Comparison of ENCODE assay signal across 15 cellular contexts in genomic region chr15:64164436-64164835, GRCh38. TPM values are rescaled to one million over a fixed set of nuclear protein-coding genes. Genes with fewer than 3 reads are reported as not detected.
DNase-seq lines count a peak whose midpoint lies in the region; ATAC-seq, FAIRE-seq and TF ChIP-seq lines count a peak whose summit lies in the region.
"Had no signal": no experiment of that assay in that cellular context is flagged by ENCODE, and none has a peak within 500 bp of the region (broad histone marks: within the 10 kb centered on the region; RNA-seq: fewer than 3 reads in every experiment).

No MANE protein-coding gene starts in this region.

- intact Hi-C loops in CD8-positive, alpha-beta T cell (cut with DNase I, micrococcal nuclease) = loop anchor here (1.0 to 10.0 kb wide), 6 partner anchors 11 to 1120 kb away; partner anchors contain the start of genes HERC1 (in 1 of the 2), PARP16 (in 1 of the 2), RPS27L (in 1 of the 2) and USP3 (in 1 of the 2)
- intact Hi-C loops in GM12878 (cut with micrococcal nuclease; ENCODE audit: unreplicated experiment) = loop anchor here (5.0 kb wide), 1 partner anchor 193 kb away; the partner anchor contains the start of gene CSNK1G1
- intact Hi-C loops in natural killer cell (cut with micrococcal nuclease) = loop anchor here (5.0 kb wide), 2 partner anchors 458 to 718 kb away; no protein-coding TSS in a partner anchor

- H3K4me1 ChIP-seq in CD8-positive, alpha-beta T cell (ENCODE audit: insufficient read depth, low read length) = peaks cover 30% of the 10 kb centered on the region
- H3K4me1 ChIP-seq in HUES48 (ENCODE audit: control insufficient read depth, insufficient read depth, low read length) (peaks cover 16% of the 10 kb centered on the region), GM12878 (ENCODE audit: control insufficient read depth, insufficient read depth, low read length) (peaks cover 22% of the 10 kb centered on the region)

- no peak overlapping the region for H3K4me3 ChIP-seq in CD8-positive, alpha-beta T cell (ENCODE audit: low read depth, low read length)
- H3K4me3 ChIP-seq in HUES48 (ENCODE audit: low read depth, low read length) (no peak overlapping the region), GM12878 (peak overlapping the region; percentile 53; the same call in 1 of the 2 replicates)

- peaks cover 10% of the 10 kb centered on the region for H3K36me3 ChIP-seq in CD8-positive, alpha-beta T cell (ENCODE audit: insufficient read depth, low read length)
- H3K36me3 ChIP-seq in HUES48 (ENCODE audit: control insufficient read depth, insufficient read depth, low read length) = peaks cover 15% of the 10 kb centered on the region
- peaks cover 5 to 8% of the 10 kb centered on the region in 2 experiments; a peak in 2 of 4 replicates for H3K36me3 ChIP-seq in GM12878 (ENCODE audit: control insufficient read depth in 2 of 2, insufficient read depth in 2 of 2, low read length in 1 of 2)

- CTCF ChIA-PET in CD8-positive, alpha-beta T cell (lab: Charles Lee) = interaction anchor here (1.4 to 1.5 kb wide), 2 partner anchors 11 to 30 kb away, joined by 4 to 6 read pairs; no protein-coding TSS in a partner anchor
- CTCF ChIA-PET in GM12878 (lab: Yijun Ruan, JAX) = interaction anchor here (0.8 to 3.6 kb wide), 6 partner anchors 11 to 564 kb away, joined by 3 to 34 read pairs (median 4); partner anchors contain the start of gene TRIP4

- H3K36me3 Mint-ChIP-seq in CD8-positive, alpha-beta T cell = peaks cover 18% of the 10 kb centered on the region
- no peaks in the 10 kb centered on the region for H3K36me3 Mint-ChIP-seq in natural killer cell

- no peaks in the 10 kb centered on the region for H3K9me3 ChIP-seq in CD8-positive, alpha-beta T cell (ENCODE audit: low read length)
- H3K9me3 ChIP-seq in HUES48 (ENCODE audit: control insufficient read depth, insufficient read depth, low read length) (no peaks in the 10 kb centered on the region), GM12878 (replicated peaks; ENCODE audit: control insufficient read depth, insufficient read depth, low read length) (no peaks in the 10 kb centered on the region)

- no peak for TF ChIP-seq POLR2A in GM12878 (IDR thresholded peaks at IDR 0.05; ENCODE audit: low read depth, low read length)

- no peaks in the 10 kb centered on the region for H4K20me1 ChIP-seq in GM12878 (ENCODE audit: control insufficient read depth, insufficient read depth)

- no peak for ATAC-seq in CD8-positive, alpha-beta T cell
- no peak for ATAC-seq in GM12878
- ATAC-seq in natural killer cell = no peak
- ATAC-seq in GM18907 (IDR thresholded peaks at IDR 0.05; ENCODE audit: unreplicated experiment) = no peak
- ATAC-seq in GM21360 (IDR thresholded peaks at IDR 0.05; ENCODE audit: unreplicated experiment) = no peak
- ATAC-seq: left colon had no signal

- WGBS in GM12878 (ENCODE audit: insufficient coverage, insufficient replicate concordance, low lambda C conversion rate, missing lambda C conversion rate) = 0% methylated on average over 4 of the region's 4 CpGs

- H2AFZ ChIP-seq in GM12878 (ENCODE audit: control insufficient read depth, low read depth, low read length) = peak overlapping the region; percentile 97; the same call in 1 of the 2 replicates

- no peaks in the 10 kb centered on the region for H3K9me3 Mint-ChIP-seq in CD8-positive, alpha-beta T cell
- no peaks in the 10 kb centered on the region for H3K9me3 Mint-ChIP-seq in natural killer cell

- TF ChIP-seq CTCF in CD8-positive, alpha-beta T cell (IDR thresholded peaks at IDR 0.05) = no peak
- TF ChIP-seq CTCF in GM12878 (IDR thresholded peaks at IDR 0.05 in 2 of 3, conservative IDR thresholded peaks at IDR 0.05 in 1 of 3; ENCODE audit: control insufficient read depth in 2 of 3, extremely low read depth in 1 of 3, insufficient read depth in 1 of 3, low read depth in 3 of 3, low read length in 3 of 3) (no peak), natural killer cell (IDR thresholded peaks at IDR 0.05) (no peak)

- no peak for FAIRE-seq in GM12878 (lab: Jason Lieb, UNC)
- FAIRE-seq: frontal cortex had no signal

- peaks cover 31% of the 10 kb centered on the region for H3K4me1 Mint-ChIP-seq in CD8-positive, alpha-beta T cell (ENCODE audit: low read depth)
- H3K4me1 Mint-ChIP-seq in natural killer cell = peaks cover 30 to 31% of the 10 kb centered on the region in 2 donors

- no peak overlapping the region for H3K27ac ChIP-seq in CD8-positive, alpha-beta T cell (ENCODE audit: low read depth, low read length)
- H3K27ac ChIP-seq in HUES48 (ENCODE audit: low read depth, low read length) (peak overlapping the region; percentile 24), GM12878 (ENCODE audit: control insufficient read depth, insufficient read depth) (peak overlapping the region; percentile 81)

- no peak for TF ChIP-seq RAD21 in GM12878 (IDR thresholded peaks at IDR 0.05; ENCODE audit: insufficient read depth, low read depth, low read length)

- BruUV-seq in GM12878 (replicated peaks; lab: Mats Ljungman, UMichigan) = no TSS peak

- H3K27ac Mint-ChIP-seq in CD8-positive, alpha-beta T cell = peak overlapping the region; percentile 87
- peak overlapping the region; percentile 92 to 95 for H3K27ac Mint-ChIP-seq in natural killer cell

- no peaks in the 10 kb centered on the region for H3K27me3 ChIP-seq in CD8-positive, alpha-beta T cell (ENCODE audit: insufficient read depth, low read length)
- no peaks in the 10 kb centered on the region for H3K27me3 ChIP-seq in HUES48 (ENCODE audit: control insufficient read depth, insufficient read depth, low read length)
- no peaks in the 10 kb centered on the region for H3K27me3 ChIP-seq in GM12878 (replicated peaks in 1 of 2; ENCODE audit: control insufficient read depth in 2 of 2, insufficient read depth in 2 of 2, low read length in 1 of 2)

- no peak for TF ChIP-seq EP300 in GM12878 (IDR thresholded peaks at IDR 0.05; ENCODE audit: borderline replicate concordance in 1 of 2, control insufficient read depth in 1 of 2, low read depth in 2 of 2, low read length in 2 of 2)

- no peak for DNase-seq in CD8-positive, alpha-beta T cell
- DNase-seq in GM12878 (ENCODE audit: low read depth, low spot score) (no peak), natural killer cell (no peak), A172 (ENCODE audit: low spot score) (no peak), hippocampal formation (lab: John Stamatoyannopoulos, UW) (no peak)
- DNase-seq: activated effector memory CD4-positive, alpha-beta T cell treated with anti-CD3 and anti-CD28 coated beads, Interleukin-2, amount 50 U/mL, for 16 hours; COR-L47; GOT3; left colon; NCI-H1048; NCI-H524 treated with DMSO at 0.1 percent for 48 hours had no signal

- peaks cover 32% of the 10 kb centered on the region for H3K79me2 ChIP-seq in GM12878 (ENCODE audit: control insufficient read depth, insufficient read depth, low read length)

- in situ Hi-C loops in GM12878 (cut with MboI) = no loop called here

- H3K4me2 ChIP-seq in GM12878 (ENCODE audit: control insufficient read depth, insufficient read depth) = peak overlapping the region; percentile 82; the same call in 1 of the 2 replicates

- SMC1A ChIA-PET in GM12878 (lab: Charles Lee; ENCODE audit: uncharacterized antibody, unreplicated experiment) = interaction anchor here (0.6 to 3.3 kb wide), 9 partner anchors 12 to 868 kb away, joined by 3 to 9 read pairs (median 3); no protein-coding TSS in a partner anchor

- RAD21 ChIA-PET in GM12878 (lab: Charles Lee; ENCODE audit: unreplicated experiment) = interaction anchor here (0.7 to 2.6 kb wide), 3 partner anchors 19 to 422 kb away, joined by 5 to 9 read pairs (median 5); partner anchors contain the start of gene CSNK1G1

- POLR2A ChIA-PET in CD8-positive, alpha-beta T cell (lab: Charles Lee) = interaction anchor here (0.6 to 3.4 kb wide), 5 partner anchors 11 to 957 kb away, joined by 3 to 25 read pairs (median 3); partner anchors contain the start of gene SNX1
- POLR2A ChIA-PET in GM12878 (lab: Charles Lee) = interaction anchor here (0.5 to 3.4 kb wide), 8 partner anchors 8 to 382 kb away, joined by 3 to 32 read pairs (median 4); partner anchors contain the start of genes CIAO2A, SNX1 and SNX22

- peak overlapping the region; percentile 47 for H3K4me3 Mint-ChIP-seq in CD8-positive, alpha-beta T cell
- peak overlapping the region; percentile 69 for H3K4me3 Mint-ChIP-seq in natural killer cell

- H3K9ac ChIP-seq in HUES48 (ENCODE audit: low read depth, low read length) (no peak overlapping the region), GM12878 (ENCODE audit: control insufficient read depth, insufficient read depth, low read length) (no peak overlapping the region)

- no peaks in the 10 kb centered on the region for H3K27me3 Mint-ChIP-seq in CD8-positive, alpha-beta T cell (ENCODE audit: low read depth)
- H3K27me3 Mint-ChIP-seq in natural killer cell (ENCODE audit: low read depth in 2 of 2) = no peaks in the 10 kb centered on the region

RNA-seq across cellular contexts. Expression of gene PPIB, which starts 1.6 kb away (rescaled TPM):
- 100 to 1,000 TPM; 148 to 156 TPM for total RNA-seq in CD8-positive, alpha-beta T cell
- 92.7 and 97.9 TPM in 2 replicates for total RNA-seq in GM12878 (2013; cell fraction: nucleolus; rRNA removed)
- total RNA-seq in GM12878 (2014; rRNA removed) (336 and 349 TPM in 2 replicates), GM12878 (2014; rRNA removed; fragmentation: Illumina TruSeq; extraction: Trizol) (401 and 446 TPM in 2 replicates), GM12878 (2021) (404 and 424 TPM in 2 replicates), natural killer cell (100 to 1,000 TPM; 234 to 298 (median 251) TPM)
- polyA plus RNA-seq in GM12878 (2011; ENCODE audit: low read depth) = 388 TPM
- polyA plus RNA-seq in GM12878 (2011; rRNA removed) (281 and 344 TPM in 2 replicates), GM12878 (2014; fragmentation: Illumina TruSeq; extraction: Trizol) (284 and 570 TPM in 2 replicates), GM12878 (2014; fragmentation: Nextera tagmentation; extraction: Ambion mirVana) (100 to 1,000 TPM; 831 to 858 TPM), GM12878 (2014; rRNA removed) (393 and 399 TPM in 2 replicates), GM12878 (2016; fragmentation: Nextera tagmentation; extraction: Ambion mirVana) (100 to 1,000 TPM; 915 to 936 TPM)
- 359 and 447 TPM in 2 replicates for polyA plus RNA-seq in GM12878 (2011; cell fraction: cytosol; rRNA removed)
- polyA plus RNA-seq in GM12878 (2011; cell fraction: nucleus; rRNA removed) = 184 and 201 TPM in 2 replicates
- 477 and 571 TPM in 2 replicates for polyA plus RNA-seq in GM12878 (2012)
- 248 and 256 TPM in 2 replicates for polyA minus RNA-seq in GM12878 (2011; rRNA and poly(A)+ RNA removed)
- 100 and 121 TPM in 2 replicates for polyA minus RNA-seq in GM12878 (2011; cell fraction: cytosol; rRNA and poly(A)+ RNA removed)
- polyA minus RNA-seq in GM12878 (2011; cell fraction: nucleus; rRNA and poly(A)+ RNA removed) = 23.7 and 44.3 TPM in 2 replicates
- total RNA-seq in A172 (2014; rRNA removed; shearing (Covaris generic)) = 567 and 593 TPM in 2 replicates

RNA-seq across cellular contexts. Expression of gene SNX22, which starts 12.9 kb away (rescaled TPM):
- under 1 TPM; 0.33 to 0.60 TPM for total RNA-seq in CD8-positive, alpha-beta T cell
- 19.1 and 22.5 TPM in 2 replicates for total RNA-seq in GM12878 (2013; cell fraction: nucleolus; rRNA removed)
- 23.2 and 25.7 TPM in 2 replicates for total RNA-seq in GM12878 (2014; rRNA removed)
- total RNA-seq in GM12878 (2014; rRNA removed; fragmentation: Illumina TruSeq; extraction: Trizol) = 11.1 and 12.2 TPM in 2 replicates
- total RNA-seq in GM12878 (2021) = 23.2 and 26.1 TPM in 2 replicates
- 3.8 TPM for polyA plus RNA-seq in GM12878 (2011; ENCODE audit: low read depth)
- polyA plus RNA-seq in GM12878 (2011; rRNA removed) = 3.2 and 4.4 TPM in 2 replicates
- polyA plus RNA-seq in GM12878 (2011; cell fraction: cytosol; rRNA removed) = 8.4 and 9.9 TPM in 2 replicates
- 40.5 and 42.5 TPM in 2 replicates for polyA plus RNA-seq in GM12878 (2011; cell fraction: nucleus; rRNA removed)
- 7.4 and 8.1 TPM in 2 replicates for polyA plus RNA-seq in GM12878 (2012)
- polyA plus RNA-seq in GM12878 (2014; fragmentation: Illumina TruSeq; extraction: Trizol) = 6.6 and 10.4 TPM in 2 replicates
- polyA plus RNA-seq in GM12878 (2014; fragmentation: Nextera tagmentation; extraction: Ambion mirVana) = 1 to 10 TPM; 6.3 to 6.8 TPM
- polyA plus RNA-seq in GM12878 (2014; rRNA removed) = 26.1 and 29.0 TPM in 2 replicates
- polyA plus RNA-seq in GM12878 (2016; fragmentation: Nextera tagmentation; extraction: Ambion mirVana) = 1 to 10 TPM; 6.4 to 6.9 TPM
- 6.1 and 10.1 TPM in 2 replicates for polyA minus RNA-seq in GM12878 (2011; rRNA and poly(A)+ RNA removed)
- polyA minus RNA-seq in GM12878 (2011; cell fraction: cytosol; rRNA and poly(A)+ RNA removed) = 1.6 and 2.0 TPM in 2 replicates
- 13.7 and 25.9 TPM in 2 replicates for polyA minus RNA-seq in GM12878 (2011; cell fraction: nucleus; rRNA and poly(A)+ RNA removed)
- under 1 TPM; 0.41 to 0.80 (median 0.75) TPM for total RNA-seq in natural killer cell
- total RNA-seq in A172 (2014; rRNA removed; shearing (Covaris generic)) = 0.78 and 1.3 TPM in 2 replicates
